ENCODE assay signal across 12 cellular contexts in the genomic region with DNA sequence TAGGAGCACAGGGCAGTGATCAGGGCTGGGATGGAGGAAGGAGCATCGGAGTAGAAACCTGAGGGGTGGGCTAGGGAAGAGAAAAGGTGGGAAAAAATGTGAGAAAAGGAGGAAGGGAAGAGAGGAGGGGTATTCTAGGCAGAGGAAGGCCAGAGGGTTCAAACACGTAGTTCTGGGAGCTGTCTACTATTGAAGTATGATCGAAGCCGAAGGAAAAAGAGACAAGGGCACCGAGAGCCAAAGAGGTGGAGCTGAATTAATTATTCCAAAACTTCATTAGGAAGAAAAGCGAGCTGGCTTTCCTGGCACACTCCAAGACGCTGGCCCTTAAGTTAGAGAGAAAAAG. TPM values are rescaled to one million over a fixed set of nuclear protein-coding genes. Genes with fewer than 3 reads are reported as not detected.
DNase-seq lines count a peak whose midpoint lies in the region; ATAC-seq lines count a peak whose summit lies in the region.
"Had no signal": no experiment of that assay in that cellular context is flagged by ENCODE, and none has a peak within 500 bp of the region (broad histone marks: within the 10 kb centered on the region; RNA-seq: fewer than 3 reads in every experiment).

No MANE protein-coding gene starts in this region.

- intact Hi-C loops in right cardiac atrium (cut with DNase I) = no loop called here
- intact Hi-C loops in Right ventricle myocardium inferior (cut with DNase I) = no loop called here

- H3K4me1 ChIP-seq in right cardiac atrium (ENCODE audit: control insufficient read depth, insufficient read depth, low read length) = peaks cover 2% of the 10 kb centered on the region

- peak overlapping the region; percentile 45 for H3K4me3 Mint-ChIP-seq in activated naive CD8-positive, alpha-beta T cell treated with anti-CD3 and anti-CD28 coated beads, Interleukin-2, amount 50 U/mL, for 24 hours
- H3K4me3 Mint-ChIP-seq in memory B cell = peak overlapping the region; percentile 81

- ATAC-seq in right cardiac atrium = no peak
- no peak for ATAC-seq in Right ventricle myocardium inferior
- ATAC-seq in activated naive CD8-positive, alpha-beta T cell treated with anti-CD3 and anti-CD28 coated beads, Interleukin-2, amount 50 U/mL, for 24 hours = no peak
- ATAC-seq in memory B cell (ENCODE audit: low read depth) = no peak
- ATAC-seq in HG02970 (IDR thresholded peaks at IDR 0.05; ENCODE audit: low FRiP score, unreplicated experiment) = no peak
- ATAC-seq in HG02642 (IDR thresholded peaks at IDR 0.05; ENCODE audit: poor library complexity, unreplicated experiment) = no peak

- peaks cover 46% of the 10 kb centered on the region for H3K27me3 Mint-ChIP-seq in activated naive CD8-positive, alpha-beta T cell treated with anti-CD3 and anti-CD28 coated beads, Interleukin-2, amount 50 U/mL, for 24 hours
- H3K27me3 Mint-ChIP-seq in memory B cell = peaks cover 27% of the 10 kb centered on the region

- no peaks in the 10 kb centered on the region for H3K27me3 ChIP-seq in right cardiac atrium (ENCODE audit: control insufficient read depth, insufficient read depth)

- no peaks in the 10 kb centered on the region for H3K9me3 ChIP-seq in right cardiac atrium (ENCODE audit: control insufficient read depth, low read length)

- DNase-seq in right cardiac atrium (no peak), Right ventricle myocardium inferior (ENCODE audit: missing footprints) (no peak), memory B cell (ENCODE audit: low spot score in 2 of 2) (no peak), HCEC 1CT (no peak)
- no peak for DNase-seq in activated naive CD8-positive, alpha-beta T cell treated with anti-CD3 and anti-CD28 coated beads, Interleukin-2, amount 50 U/mL, for 24 hours
- no peak for DNase-seq in activated CD4-positive, CD25-positive, alpha-beta regulatory T cell treated with anti-CD3 and anti-CD28 coated beads, Interleukin-2, amount 50 U/mL, for 72 hours
- DNase-seq: activated gamma-delta T cell treated with Interleukin-2 at 50 U/mL for 16 hours, NCI-H2107 had no signal

- H3K4me3 ChIP-seq in right cardiac atrium (ENCODE audit: low read length) = peak overlapping the region; percentile 40
- H3K4me3 ChIP-seq: lung had no signal

- no peaks in the 10 kb centered on the region for H3K9me3 Mint-ChIP-seq in activated naive CD8-positive, alpha-beta T cell treated with anti-CD3 and anti-CD28 coated beads, Interleukin-2, amount 50 U/mL, for 24 hours
- H3K9me3 Mint-ChIP-seq in memory B cell = peaks cover 2% of the 10 kb centered on the region

- H3K4me1 Mint-ChIP-seq in activated naive CD8-positive, alpha-beta T cell treated with anti-CD3 and anti-CD28 coated beads, Interleukin-2, amount 50 U/mL, for 24 hours = peaks cover 22% of the 10 kb centered on the region
- peaks cover 22% of the 10 kb centered on the region for H3K4me1 Mint-ChIP-seq in memory B cell

- no peak overlapping the region for H3K27ac Mint-ChIP-seq in activated naive CD8-positive, alpha-beta T cell treated with anti-CD3 and anti-CD28 coated beads, Interleukin-2, amount 50 U/mL, for 24 hours
- no peak overlapping the region for H3K27ac Mint-ChIP-seq in memory B cell

- 53% methylated on average over 7 of the region's 7 CpGs for WGBS in right cardiac atrium

- no peak overlapping the region for H3K27ac ChIP-seq in right cardiac atrium (ENCODE audit: low read length)

- H3K36me3 Mint-ChIP-seq in activated naive CD8-positive, alpha-beta T cell treated with anti-CD3 and anti-CD28 coated beads, Interleukin-2, amount 50 U/mL, for 24 hours (ENCODE audit: low read depth) = peaks cover 2% of the 10 kb centered on the region
- H3K36me3 Mint-ChIP-seq in memory B cell = peaks cover 2% of the 10 kb centered on the region

RNA-seq across cellular contexts. Expression of a gene that starts 7.8 kb away (rescaled TPM):
- total RNA-seq in right cardiac atrium (not detected), Right ventricle myocardium inferior (not detected)
- 0.07 TPM for polyA plus RNA-seq in right cardiac atrium
- total RNA-seq: lung had no signal

RNA-seq across cellular contexts. Expression of a gene that starts 8.4 kb away (rescaled TPM):
- total RNA-seq in right cardiac atrium (not detected), Right ventricle myocardium inferior (not detected)
- polyA plus RNA-seq in right cardiac atrium = not detected
- total RNA-seq: lung had no signal
- polyA plus RNA-seq: esophagus, lung had no signal

RNA-seq across cellular contexts. Expression of a gene that starts 25.9 kb away (rescaled TPM):
- 10 to 100 TPM; 54.1 to 69.9 (median 61.4) TPM for total RNA-seq in right cardiac atrium
- polyA plus RNA-seq in right cardiac atrium = 73.7 TPM
- 75.9 TPM for total RNA-seq in Right ventricle myocardium inferior

RNA-seq across cellular contexts. Expression of a gene that starts 26.1 kb away (rescaled TPM):
- total RNA-seq in right cardiac atrium = 1 to 10 TPM; 2.3 to 4.3 (median 3.3) TPM
- 2.8 TPM for polyA plus RNA-seq in right cardiac atrium
- 1.7 TPM for total RNA-seq in Right ventricle myocardium inferior

RNA-seq across cellular contexts. Expression of a gene that starts 33.4 kb away (rescaled TPM):
- 10 to 100 TPM; 12.3 to 15.0 (median 13.5) TPM for total RNA-seq in right cardiac atrium
- polyA plus RNA-seq in right cardiac atrium = 14.3 TPM
- 10.7 TPM for total RNA-seq in Right ventricle myocardium inferior
